ENCODE assay signal across 18 cellular contexts in the genomic region with DNA sequence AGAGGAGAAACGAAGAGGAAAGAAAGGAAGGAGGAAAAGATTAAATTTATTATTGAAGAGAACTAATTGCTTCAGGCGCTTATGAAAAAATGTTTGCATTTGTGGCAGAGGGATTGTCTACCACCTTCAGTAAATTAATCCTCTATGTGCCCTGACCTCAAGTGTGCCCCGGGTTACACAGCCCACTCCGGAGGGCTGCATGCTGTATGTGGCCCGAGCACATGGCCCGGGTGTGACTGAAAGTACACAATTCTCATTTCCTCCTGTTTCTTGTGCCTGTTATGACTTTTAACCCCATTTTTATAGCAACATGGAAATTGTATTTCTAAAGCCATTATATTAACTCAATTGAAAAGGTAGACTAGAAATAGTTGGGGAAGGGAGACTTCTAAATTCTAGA. TPM values are rescaled to one million over a fixed set of nuclear protein-coding genes. Genes with fewer than 3 reads are reported as not detected.
A peak's percentile ranks its signal among the peaks of the same experiment; 100 is the strongest.
DNase-seq lines count a peak whose midpoint lies in the region; ATAC-seq and TF ChIP-seq lines count a peak whose summit lies in the region.
"Had no signal": no experiment of that assay in that cellular context is flagged by ENCODE, and none has a peak within 500 bp of the region (broad histone marks: within the 10 kb centered on the region; RNA-seq: fewer than 3 reads in every experiment).

No MANE protein-coding gene starts in this region.

- H3K36me3 Mint-ChIP-seq in naive B cell, result peaks cover 13 to 14% of the 10 kb centered on the region in 2 donors
- H3K36me3 Mint-ChIP-seq in stimulated activated memory B cell treated with anti-CD40 and anti-IgM and Interleukin-4, amounts not matched to agents 10 μg/mL and 1 μg/mL and 100 μg/mL, for 72 hours, result peaks cover 18% of the 10 kb centered on the region

- peak overlapping the region in 4 of 6 donors; percentile 2 to 80 (median 35) for H3K27ac Mint-ChIP-seq in naive B cell
- no peak overlapping the region for H3K27ac Mint-ChIP-seq in stimulated activated memory B cell treated with anti-CD40 and anti-IgM and Interleukin-4, amounts not matched to agents 10 μg/mL and 1 μg/mL and 100 μg/mL, for 72 hours
- H3K27ac Mint-ChIP-seq: activated T-helper 1 cell treated with anti-CD3 and anti-CD28 coated beads, Interleukin-12 subunit alpha, Interleukin-12 subunit beta, Interleukin-2, Interleukin-4 antibody, amounts not matched to agents 30 ng/mL and 10 ng/mL and 1 ng/mL, durations not matched to agents 14 hours and 24 hours and 36 hours had no signal

- H3K9me3 Mint-ChIP-seq in naive B cell, result no peaks in the 10 kb centered on the region
- no peaks in the 10 kb centered on the region for H3K9me3 Mint-ChIP-seq in stimulated activated memory B cell treated with anti-CD40 and anti-IgM and Interleukin-4, amounts not matched to agents 10 μg/mL and 1 μg/mL and 100 μg/mL, for 72 hours
- H3K9me3 Mint-ChIP-seq: activated T-helper 1 cell treated with anti-CD3 and anti-CD28 coated beads, Interleukin-12 subunit alpha, Interleukin-12 subunit beta, Interleukin-2, Interleukin-4 antibody, amounts not matched to agents 30 ng/mL and 10 ng/mL and 1 ng/mL, durations not matched to agents 14 hours and 24 hours and 36 hours had no signal

- H3K9me3 ChIP-seq in heart left ventricle (no peaks in the 10 kb centered on the region), tibial nerve (no peaks in the 10 kb centered on the region)

- TF ChIP-seq POLR2A in heart left ventricle (IDR thresholded peaks at IDR 0.05), result no peak
- no peak for TF ChIP-seq POLR2A in tibial nerve (IDR thresholded peaks at IDR 0.05)

- no peak overlapping the region for H3K4me3 Mint-ChIP-seq in naive B cell
- no peak overlapping the region for H3K4me3 Mint-ChIP-seq in stimulated activated memory B cell treated with anti-CD40 and anti-IgM and Interleukin-4, amounts not matched to agents 10 μg/mL and 1 μg/mL and 100 μg/mL, for 72 hours
- H3K4me3 Mint-ChIP-seq: activated T-helper 1 cell treated with anti-CD3 and anti-CD28 coated beads, Interleukin-12 subunit alpha, Interleukin-12 subunit beta, Interleukin-2, Interleukin-4 antibody, amounts not matched to agents 30 ng/mL and 10 ng/mL and 1 ng/mL, durations not matched to agents 14 hours and 24 hours and 36 hours had no signal

- H3K27me3 ChIP-seq in heart left ventricle (no peaks in the 10 kb centered on the region), tibial nerve (no peaks in the 10 kb centered on the region)

- no peaks in the 10 kb centered on the region for H3K27me3 Mint-ChIP-seq in naive B cell
- H3K27me3 Mint-ChIP-seq in stimulated activated memory B cell treated with anti-CD40 and anti-IgM and Interleukin-4, amounts not matched to agents 10 μg/mL and 1 μg/mL and 100 μg/mL, for 72 hours, result no peaks in the 10 kb centered on the region

- ATAC-seq in heart left ventricle (no peak), Right ventricle myocardium inferior (no peak), naive B cell (ENCODE audit: low read depth in 2 of 2) (no peak), GM21390 (IDR thresholded peaks at IDR 0.05; ENCODE audit: unreplicated experiment) (no peak)
- no peak for ATAC-seq in stimulated activated memory B cell treated with anti-CD40 and anti-IgM and Interleukin-4, amounts not matched to agents 10 μg/mL and 1 μg/mL and 100 μg/mL, for 72 hours
- ATAC-seq: HCT116 had no signal

- TF ChIP-seq CTCF in heart left ventricle (IDR thresholded peaks at IDR 0.05), result no peak
- no peak for TF ChIP-seq CTCF in tibial nerve (IDR thresholded peaks at IDR 0.05)

- WGBS in heart left ventricle, 4 donors, result 57 to 75% (median 60%) methylated on average over 6 of the region's 6 CpGs
- 29 to 37% methylated on average over 6 of the region's 6 CpGs for whole genome bisulfite sequencing in tibial nerve, 2 donors

- DNase-seq in heart left ventricle (no peak), Right ventricle myocardium inferior (ENCODE audit: missing footprints) (no peak), naive B cell (no peak), tibial nerve (ENCODE audit: low spot score in 2 of 2) (no peak)
- no peak for DNase-seq in activated naive CD4-positive, alpha-beta T cell (lab: John Stamatoyannopoulos, UW)
- DNase-seq: cortex of kidney; erythroblast; NCI-H1694 treated with DMSO at 0.1 percent for 48 hours; NCI-H510A treated with DMSO at 0.1 percent for 48 hours; stimulated activated CD4-positive, alpha-beta T cell treated with anti-CD3 and anti-CD28 coated beads, Interleukin-4, amount 100 ng/mL, for 24 hours; stimulated activated CD8-positive, alpha-beta memory T cell treated with anti-CD3 and anti-CD28 coated beads, Interleukin-4, amount 100 ng/mL, for 48 hours had no signal

- H3K4me1 ChIP-seq in heart left ventricle, result peaks cover 5 to 94% (median 66%) of the 10 kb centered on the region in 12 donors
- peaks cover 0 to 90% (median 49%) of the 10 kb centered on the region in 4 donors for H3K4me1 ChIP-seq in tibial nerve

- H3K4me3 ChIP-seq in heart left ventricle (no peak overlapping the region), tibial nerve (no peak overlapping the region)
- H3K4me3 ChIP-seq: PC-9 had no signal

- H3K36me3 ChIP-seq in heart left ventricle, result peaks cover 0 to 58% (median 0%) of the 10 kb centered on the region in 9 donors
- H3K36me3 ChIP-seq in tibial nerve, result no peaks in the 10 kb centered on the region

- H3K4me1 Mint-ChIP-seq in naive B cell, result peaks cover 59 to 65% (median 61%) of the 10 kb centered on the region in 3 donors
- peaks cover 61% of the 10 kb centered on the region for H3K4me1 Mint-ChIP-seq in stimulated activated memory B cell treated with anti-CD40 and anti-IgM and Interleukin-4, amounts not matched to agents 10 μg/mL and 1 μg/mL and 100 μg/mL, for 72 hours

- TF ChIP-seq EP300 in tibial nerve (IDR thresholded peaks at IDR 0.05), result no peak

- H3K27ac ChIP-seq in heart left ventricle (peak overlapping the region in 8 of 12 donors; percentile 19 to 60 (median 34)), cingulate gyrus (ENCODE audit: low read depth, low read length) (peak overlapping the region; percentile 58), tibial nerve (peak overlapping the region in 3 of 4 donors; percentile 46 to 73 (median 70))
- H3K27ac ChIP-seq: C4-2B, PC-9 had no signal

- intact Hi-C loops in heart left ventricle (cut with DNase I) (no loop called here), Right ventricle myocardium inferior (cut with DNase I) (no loop called here)

RNA-seq across cellular contexts. Expression of gene ZEB2, which starts 38.8 kb away (rescaled TPM):
- total RNA-seq in heart left ventricle (100 to 1,000 TPM in 2 of 9 donors, 10 to 100 TPM in 7; 68.5 to 168 (median 86.3) TPM), Right ventricle myocardium inferior (89.0 TPM), tibial nerve (100 to 1,000 TPM; 148 to 290 (median 218) TPM)
- polyA plus RNA-seq in heart left ventricle (10 to 100 TPM; 23.1 to 34.9 TPM), naive B cell (ENCODE audit: low read depth in 6 of 6) (10 to 100 TPM; 62.2 to 96.5 (median 73.1) TPM)
